ENCODE assay signal across 1 cellular context in genomic region chr2:85952196-85952734, GRCh38.
TF ChIP-seq lines count a peak whose summit lies in the region.

No MANE protein-coding gene starts in this region.

TF ChIP-seq in K562, 482 proteins besides CTCF, POLR2A, EP300 and RAD21 (continued from another document and continues in another):
- TF ChIP-seq EHMT2 (IDR thresholded peaks at IDR 0.05) (peak; percentile 32; the same call in 1 of the 2 replicates), ZBTB40 (IDR thresholded peaks at IDR 0.05) (no peak), ZBTB40 (CRISPR knock-in tag; IDR thresholded peaks at IDR 0.05) (no peak), HMG20A (CRISPR knock-in tag; conservative IDR thresholded peaks at IDR 0.05) (no peak), SMAD4 (CRISPR knock-in tag; conservative IDR thresholded peaks at IDR 0.05) (peak; percentile 70), ZNF79 (CRISPR knock-in tag; IDR thresholded peaks at IDR 0.05; ENCODE audit: low read depth) (no peak), ZNF263 (CRISPR knock-in tag; IDR thresholded peaks at IDR 0.05; ENCODE audit: borderline replicate concordance) (no peak), SETDB1 (IDR thresholded peaks at IDR 0.05; ENCODE audit: low read length) (no peak), KHSRP (IDR thresholded peaks at IDR 0.05) (no peak), ZNF644 (tag; IDR thresholded peaks at IDR 0.05; ENCODE audit: low read depth) (no peak), ZNF609 (CRISPR knock-in tag; IDR thresholded peaks at IDR 0.05; ENCODE audit: borderline replicate concordance) (no peak), CEBPZ (IDR thresholded peaks at IDR 0.05; ENCODE audit: borderline replicate concordance, low read depth, low read length) (no peak), CEBPB (tag; IDR thresholded peaks at IDR 0.05) (peak; percentile 89), MNT (conservative IDR thresholded peaks at IDR 0.05) (no peak), ARID1B (IDR thresholded peaks at IDR 0.05) (peak; percentile 37; the same call in 1 of the 2 replicates), ZBTB26 (CRISPR knock-in tag; IDR thresholded peaks at IDR 0.05) (no peak), JUND (IDR thresholded peaks at IDR 0.05; ENCODE audit: borderline replicate concordance, low read depth, low read length) (no peak; the same call in 1 of the 2 replicates), JUND (tag; IDR thresholded peaks at IDR 0.05; ENCODE audit: borderline replicate concordance, low read depth, low read length) (no peak), TRIM24 (IDR thresholded peaks at IDR 0.05) (peak in 1 of 2 experiments; percentile 47; a peak in 1 of 4 replicates), YY1 (IDR thresholded peaks at IDR 0.05; ENCODE audit: borderline replicate concordance in 1 of 3, control insufficient read depth in 1 of 3, extremely low read depth in 1 of 3, insufficient read depth in 3 of 3, insufficient read length in 1 of 3, insufficient replicate concordance in 2 of 3, low read depth in 1 of 3, low read length in 2 of 3) (peak in 1 of 3 experiments; percentile 37), MEF2D (tag; conservative IDR thresholded peaks at IDR 0.05; ENCODE audit: low read depth) (0 out of 2 replicates have a peak, but pooled peaks have one; percentile 9), TCFL5 (CRISPR knock-in tag; conservative IDR thresholded peaks at IDR 0.05) (no peak), ZNF77 (CRISPR knock-in tag; IDR thresholded peaks at IDR 0.05) (no peak), BMI1 (IDR thresholded peaks at IDR 0.05; ENCODE audit: low read length) (no peak), MCM7 (IDR thresholded peaks at IDR 0.05) (no peak), TOE1 (IDR thresholded peaks at IDR 0.05; ENCODE audit: borderline replicate concordance) (0 out of 2 replicates have a peak, but pooled peaks have one; percentile 22), TOE1 (CRISPR knock-in tag; IDR thresholded peaks at IDR 0.05; ENCODE audit: borderline replicate concordance, low read depth) (no peak), THAP12 (CRISPR knock-in tag; IDR thresholded peaks at IDR 0.05) (no peak), HDAC6 (IDR thresholded peaks at IDR 0.05; ENCODE audit: low read depth, low read length) (no peak), ATF7 (IDR thresholded peaks at IDR 0.05) (peak; percentile 17; the same call in 1 of the 2 replicates), ZBTB17 (CRISPR knock-in tag; IDR thresholded peaks at IDR 0.05) (no peak)
